In the genomic region with DNA sequence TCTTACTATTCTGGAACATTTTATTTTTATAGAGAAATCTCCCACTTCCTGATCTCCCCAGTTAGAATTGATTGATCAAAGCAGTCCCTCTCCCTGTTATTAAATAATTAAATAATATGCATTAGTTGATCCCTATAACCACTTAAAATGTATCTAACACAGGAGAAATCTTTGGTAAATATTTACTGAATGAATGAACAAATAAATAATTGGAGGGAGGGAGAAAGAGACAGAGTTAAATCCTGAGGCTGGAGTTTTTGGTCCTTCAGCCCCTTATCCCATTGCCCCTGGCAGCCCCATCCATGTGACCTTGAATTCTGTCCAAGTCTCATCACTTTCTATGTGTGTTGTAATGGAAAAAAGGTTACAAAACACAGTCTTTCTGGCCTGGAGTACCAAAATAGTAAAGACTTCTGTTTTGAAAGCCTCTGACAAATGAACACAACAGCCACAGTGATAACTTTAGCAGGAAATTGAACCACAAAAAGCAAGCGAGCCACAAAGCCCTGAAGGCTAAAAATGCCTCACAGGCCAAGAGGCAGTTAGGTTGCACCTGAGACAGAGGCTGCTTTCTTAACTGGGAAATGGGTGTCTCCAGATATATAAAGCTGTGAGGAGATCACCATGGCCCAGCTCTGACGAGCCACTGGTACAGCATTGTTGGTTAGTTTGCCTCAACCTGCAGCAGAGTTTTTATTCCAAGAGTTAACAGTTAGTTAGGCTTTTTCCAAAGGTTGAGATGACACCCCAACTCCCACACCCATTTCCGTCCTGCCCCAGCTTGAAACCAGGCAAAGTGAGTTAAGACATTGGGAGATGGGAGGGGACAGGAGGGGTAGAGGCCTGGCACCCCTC, we compare ENCODE assay signal across 8 cellular contexts. TPM values are rescaled to one million over a fixed set of nuclear protein-coding genes. Genes with fewer than 3 reads are reported as not detected.
DNase-seq lines count a peak whose midpoint lies in the region; ATAC-seq and TF ChIP-seq lines count a peak whose summit lies in the region.

No MANE protein-coding gene starts in this region.

- H3K36me3 Mint-ChIP-seq in naive thymus-derived CD4-positive, alpha-beta T cell = peaks cover 0 to 19% (median 0%) of the 10 kb centered on the region in 5 donors

- ATAC-seq in GM21367 (IDR thresholded peaks at IDR 0.05; ENCODE audit: unreplicated experiment) (peak; percentile 89), HG03565 (IDR thresholded peaks at IDR 0.05; ENCODE audit: unreplicated experiment) (peak; percentile 76), omental fat pad (ENCODE audit: low FRiP score) (no peak)
- ATAC-seq in naive thymus-derived CD4-positive, alpha-beta T cell = peak; percentile 54

- no peaks in the 10 kb centered on the region for H3K9me3 ChIP-seq in naive thymus-derived CD4-positive, alpha-beta T cell (ENCODE audit: control insufficient read depth in 2 of 3, low read length in 3 of 3)

- no peaks in the 10 kb centered on the region for H3K36me3 ChIP-seq in GM06990 (ENCODE audit: control insufficient read depth, insufficient read depth, low read length)
- no peaks in the 10 kb centered on the region for H3K36me3 ChIP-seq in naive thymus-derived CD4-positive, alpha-beta T cell (ENCODE audit: control insufficient read depth in 2 of 3, insufficient read depth in 3 of 3, low read length in 3 of 3)

- intact Hi-C loops in naive thymus-derived CD4-positive, alpha-beta T cell (cut with micrococcal nuclease) = loop anchor here (1.0 to 10.0 kb wide), 6 partner anchors 11 to 1694 kb away; a partner anchor contains a TSS
- intact Hi-C loops in dorsolateral prefrontal cortex (cut with DNase I) = no loop called here

- no peaks in the 10 kb centered on the region for H3K9me3 Mint-ChIP-seq in naive thymus-derived CD4-positive, alpha-beta T cell

- peak overlapping the region in 7 of 10 donors; percentile 32 to 72 (median 68) for H3K4me3 Mint-ChIP-seq in naive thymus-derived CD4-positive, alpha-beta T cell

- H3K4me1 Mint-ChIP-seq in naive thymus-derived CD4-positive, alpha-beta T cell = peaks cover 23 to 95% (median 63%) of the 10 kb centered on the region in 7 donors

- POLR2A ChIA-PET in naive thymus-derived CD4-positive, alpha-beta T cell (lab: Charles Lee) = interaction anchor here (2.3 kb wide), 1 partner anchor 12 kb away, joined by 8 read pairs; a partner anchor contains a TSS

- peaks cover 0 to 30% (median 28%) of the 10 kb centered on the region in 5 donors for H3K27me3 Mint-ChIP-seq in naive thymus-derived CD4-positive, alpha-beta T cell

- CTCF ChIA-PET in naive thymus-derived CD4-positive, alpha-beta T cell (lab: Charles Lee) = no interaction called here

- H3K27ac ChIP-seq in naive thymus-derived CD4-positive, alpha-beta T cell (ENCODE audit: low read depth, low read length) = no peak overlapping the region
- peak overlapping the region in 14 of 59 donors; percentile 2 to 48 (median 24) for H3K27ac ChIP-seq in dorsolateral prefrontal cortex

- no peaks in the 10 kb centered on the region for H3K27me3 ChIP-seq in GM06990 (replicated peaks; ENCODE audit: control insufficient read depth, insufficient read depth, low read length)
- no peaks in the 10 kb centered on the region for H3K27me3 ChIP-seq in naive thymus-derived CD4-positive, alpha-beta T cell (ENCODE audit: control insufficient read depth in 2 of 2, insufficient read depth in 2 of 2, low read length in 2 of 2)
- H3K27me3 ChIP-seq in dorsolateral prefrontal cortex = peaks cover 0 to 5% (median 0%) of the 10 kb centered on the region in 45 donors

- H3K4me3 ChIP-seq in GM06990 (replicated peaks; ENCODE audit: low read depth, low read length) = no peak overlapping the region
- H3K4me3 ChIP-seq in naive thymus-derived CD4-positive, alpha-beta T cell (ENCODE audit: low read length) = no peak overlapping the region
- H3K4me3 ChIP-seq in dorsolateral prefrontal cortex = no peak overlapping the region

- peaks cover 9 to 25% of the 10 kb centered on the region in 2 donors for H3K4me1 ChIP-seq in naive thymus-derived CD4-positive, alpha-beta T cell (ENCODE audit: control insufficient read depth in 2 of 2, insufficient read depth in 2 of 2, low read length in 2 of 2)

- DNase-seq in GM06990 (ENCODE audit: extremely low read depth, insufficient read length) (peak; percentile 65), anterior cingulate cortex (lab: John Stamatoyannopoulos, UW) (no peak), omental fat pad (ENCODE audit: low spot score) (no peak), dorsolateral prefrontal cortex (no peak)
- peak; percentile 28 for DNase-seq in activated gamma-delta T cell treated with anti-CD3 and anti-CD28 coated beads, Interleukin-2, amount 50 U/mL, for 16 hours (ENCODE audit: low read depth)
- peak in 6 of 9 donors; percentile 17 to 53 (median 46) for DNase-seq in naive thymus-derived CD4-positive, alpha-beta T cell

- H3K27ac Mint-ChIP-seq in naive thymus-derived CD4-positive, alpha-beta T cell = peak overlapping the region in 8 of 9 donors; percentile 38 to 92 (median 71)

- TF ChIP-seq CTCF in GM06990 (IDR thresholded peaks at IDR 0.05; ENCODE audit: insufficient read depth, low read length, poor library complexity, severe bottlenecking) = no peak
- TF ChIP-seq CTCF in omental fat pad (IDR thresholded peaks at IDR 0.05) = no peak
- no peak for TF ChIP-seq CTCF in dorsolateral prefrontal cortex (IDR thresholded peaks at IDR 0.05 in 54 of 56, conservative IDR thresholded peaks at IDR 0.05 in 2 of 56; ENCODE audit: low read depth in 1 of 56, partially characterized antibody in 56 of 56)

RNA-seq across cellular contexts. Expression of a gene that starts 11.3 kb away (rescaled TPM):
- total RNA-seq in naive thymus-derived CD4-positive, alpha-beta T cell = 10 to 100 TPM in 1 of 5 experiments, 1 to 10 TPM in 4; 1.5 to 29.3 (median 2.8) TPM
- 10 to 100 TPM in 1 of 2 donors, 1 to 10 TPM in 1; 5.3 to 15.7 TPM for polyA plus RNA-seq in naive thymus-derived CD4-positive, alpha-beta T cell
- total RNA-seq in omental fat pad (10 to 100 TPM; 11.4 to 28.6 (median 18.2) TPM), dorsolateral prefrontal cortex (10 to 100 TPM in 86 of 120 experiments, 1 to 10 TPM in 34; 4.7 to 32.8 (median 12.1) TPM)

Comparison
In these comparisons a context has a peak if more than half of its experiments do, and no peak if none do; other contexts are left out.
1. DNase-seq: peak in GM06990 (single experiment), activated gamma-delta T cell treated with anti-CD3 and anti-CD28 coated beads, Interleukin-2, amount 50 U/mL, for 16 hours (single experiment) and naive thymus-derived CD4-positive, alpha-beta T cell (6 of 9); none in anterior cingulate cortex (0 of 58), omental fat pad (single experiment) and dorsolateral prefrontal cortex (0 of 10).
2. intact Hi-C loops: an anchor here in naive thymus-derived CD4-positive, alpha-beta T cell (1.0 to 10.0 kb wide); none called in dorsolateral prefrontal cortex.